In genomic region chr19:58466760-58467589, GRCh38 we compare ENCODE assay signal across 8 cellular contexts. TPM values are rescaled to one million over a fixed set of nuclear protein-coding genes. Genes with fewer than 3 reads are reported as not detected.
A peak's percentile ranks its signal among the peaks of the same experiment; 100 is the strongest.
DNase-seq lines count a peak whose midpoint lies in the region; ATAC-seq and TF ChIP-seq lines count a peak whose summit lies in the region.

TSS of gene ZNF324 (plus strand) at chr19:58467080. CDS start at chr19:58469186, 2,106 bp downstream.

- ATAC-seq in GM19397 (IDR thresholded peaks at IDR 0.05; ENCODE audit: unreplicated experiment) (peak; percentile 94), HG03571 (IDR thresholded peaks at IDR 0.05; ENCODE audit: unreplicated experiment) (peak; percentile 79)

- intact Hi-C loops in lower leg skin (cut with DNase I; ENCODE audit: low total_unique reads): no loop called here

- WGBS in lower leg skin, 2 donors: 0% methylated on average over 35 to 46 of the region's 92 CpGs

- no peak for TF ChIP-seq CTCF in lower leg skin (IDR thresholded peaks at IDR 0.05)

- peak; percentile 99 for DNase-seq in CD1c-positive myeloid dendritic cell (ENCODE audit: extremely low spot score)
- DNase-seq in NCI-H82 (lab: John Stamatoyannopoulos, UW): peak; percentile 99
- peak; percentile 99 for DNase-seq in activated CD4-positive, alpha-beta T cell treated with anti-CD3 and anti-CD28 coated beads, Interleukin-2, amount 50 U/mL, for 48 hours
- DNase-seq in dermis microvascular lymphatic vessel endothelial cell (ENCODE audit: low read depth in 2 of 2): peak; percentile 95 to 98
- peak; percentile 98 to 100 for DNase-seq in lower leg skin (ENCODE audit: low spot score in 2 of 2)
- DNase-seq in stimulated activated CD4-positive, alpha-beta T cell treated with anti-CD3 and anti-CD28 coated beads, Interleukin-4, amount 100 ng/mL, for 48 hours (ENCODE audit: low read depth in 2 of 2): peak; percentile 98 to 99

- no peak for TF ChIP-seq POLR2A in lower leg skin (IDR thresholded peaks at IDR 0.05)

- H3K4me3 ChIP-seq in lower leg skin (ENCODE audit: low read depth, poor library complexity, severe bottlenecking): peak within 1 kb of the TSS; percentile 89

RNA-seq across cellular contexts. Expression of gene ZNF324, which starts in this region (rescaled TPM):
- total RNA-seq in dermis microvascular lymphatic vessel endothelial cell (8.9 and 12.4 TPM in 2 replicates), lower leg skin (10 to 100 TPM; 23.3 to 32.0 (median 29.4) TPM)

Comparison
In these comparisons a context has a peak if more than half of its experiments do, and no peak if none do; other contexts are left out.
1. Peak in every context shown above with its lines: DNase-seq, ATAC-seq and H3K4me3 ChIP-seq.